In the genomic region with DNA sequence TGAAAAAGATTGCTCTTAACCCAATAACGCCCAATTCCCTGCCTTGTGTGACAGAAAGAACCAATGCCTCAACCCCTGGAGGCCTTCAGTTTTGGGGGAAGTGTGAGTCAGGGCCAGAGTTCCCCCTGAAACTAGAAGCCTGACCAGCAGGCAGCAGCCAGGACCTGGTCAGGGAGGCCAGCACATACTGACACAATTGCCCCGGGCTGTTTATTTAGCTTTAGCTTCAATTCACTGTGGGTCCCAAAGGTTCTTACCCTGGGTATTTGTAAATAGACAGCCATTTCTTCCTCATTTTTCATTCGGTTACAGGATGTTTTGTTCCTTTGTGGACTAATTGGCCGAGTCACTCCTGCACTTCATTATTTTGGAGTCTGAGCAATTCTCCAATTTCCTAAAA, we compare ENCODE assay signal across 21 cellular contexts.
"Had no signal": no experiment of that assay in that cellular context is flagged by ENCODE, and none has a peak within 500 bp of the region (broad histone marks: within the 10 kb centered on the region; RNA-seq: fewer than 3 reads in every experiment).

No MANE protein-coding gene starts in this region.

- H3K9me3 ChIP-seq: Peyer's patch, SJSA1 had no signal

- H3K4me1 ChIP-seq: Peyer's patch, SJSA1 had no signal

- H3K27ac ChIP-seq: PC-9, Peyer's patch, SJSA1, SK-N-MC had no signal

- H3K36me3 ChIP-seq: Peyer's patch, SJSA1 had no signal

- H3K4me3 ChIP-seq: PC-9, Peyer's patch, SJSA1, SK-N-MC had no signal

- DNase-seq: IMR-90, Karpas-422, KG1, MM.1S, NCI-H1092 treated with DMSO at 0.1 percent for 48 hours, NCI-H1436, NCI-H187, NCI-H2029, NCI-H2081 treated with DMSO at 0.1 percent for 48 hours, NCI-H2171, NCI-H226, NCI-H446, NCI-H510A, NCI-H524 treated with DMSO at 0.1 percent for 48 hours, NCI-H69, NCI-H774, PC-9, Peyer's patch, SHP77 treated with DMSO at 0.1 percent for 48 hours had no signal

- H3K27me3 ChIP-seq: Peyer's patch, SJSA1 had no signal
